Comparison of ENCODE assay signal across 1 cellular context in genomic region chr13:46232281-46232680, GRCh38.
TF ChIP-seq lines count a peak whose summit lies in the region.

No MANE protein-coding gene starts in this region.

TF ChIP-seq in GM23338, 12 proteins besides CTCF, POLR2A, EP300 and RAD21 (continued from another document):
- TF ChIP-seq REST (IDR thresholded peaks at IDR 0.05; ENCODE audit: unreplicated experiment) (no peak), EZH2phosphoT487 (IDR thresholded peaks at IDR 0.05; ENCODE audit: unreplicated experiment) (no peak), ZNF331 (CRISPR knock-in tag; IDR thresholded peaks at IDR 0.05; ENCODE audit: low read depth) (no peak)
